In genomic region chr20:47356220-47356525, GRCh38 we compare ENCODE assay signal across 8 cellular contexts. TPM values are rescaled to one million over a fixed set of nuclear protein-coding genes. Genes with fewer than 3 reads are reported as not detected.
DNase-seq lines count a peak whose midpoint lies in the region; ATAC-seq, FAIRE-seq and TF ChIP-seq lines count a peak whose summit lies in the region.

No MANE protein-coding gene starts in this region.

- H3K4me3 ChIP-seq in HUES64 (ENCODE audit: low read length) (peak overlapping the region; percentile 35; the same call in 1 of the 2 replicates), bronchial epithelial cell (ENCODE audit: low read depth, low read length) (peak overlapping the region; percentile 17), muscle layer of colon (ENCODE audit: low read depth in 1 of 2, low read length in 2 of 2) (no peak overlapping the region)

- H3K36me3 ChIP-seq in HUES64 (ENCODE audit: insufficient read depth, low read length) = peaks cover 6% of the 10 kb centered on the region; the same call in 1 of the 2 replicates
- H3K36me3 ChIP-seq in bronchial epithelial cell (ENCODE audit: control insufficient read depth, insufficient read depth, low read length) = no peaks in the 10 kb centered on the region
- no peaks in the 10 kb centered on the region for H3K36me3 ChIP-seq in muscle layer of colon (ENCODE audit: insufficient read depth, low read length)

- no peak for FAIRE-seq in bronchial epithelial cell (lab: Jason Lieb, UNC)

- TF ChIP-seq CTCF in 22Rv1 (IDR thresholded peaks at IDR 0.05) (no peak), bronchial epithelial cell (IDR thresholded peaks at IDR 0.05; ENCODE audit: insufficient read depth, low read length, severe bottlenecking) (no peak)

- peaks cover 97% of the 10 kb centered on the region for H3K4me1 ChIP-seq in HUES64 (ENCODE audit: insufficient read depth, low read length)
- H3K4me1 ChIP-seq in muscle layer of colon (ENCODE audit: insufficient read depth, low read length) = peaks cover 97% of the 10 kb centered on the region

- ATAC-seq in sciatic nerve (no peak), HG03469 (IDR thresholded peaks at IDR 0.05; ENCODE audit: unreplicated experiment) (no peak)

- H3K9me3 ChIP-seq in HUES64 (ENCODE audit: insufficient read depth, low read depth, low read length) (no peaks in the 10 kb centered on the region), muscle layer of colon (ENCODE audit: low read length) (no peaks in the 10 kb centered on the region)

- DNase-seq in bronchial epithelial cell (ENCODE audit: low read depth) = no peak
- DNase-seq in sciatic nerve (ENCODE audit: low spot score) = no peak
- no peak for DNase-seq in NCI-H1092 (lab: John Stamatoyannopoulos, UW)
- DNase-seq in NCI-H1048 (lab: John Stamatoyannopoulos, UW) = no peak

- H3K27ac ChIP-seq in 22Rv1 = peak overlapping the region; percentile 100
- peak overlapping the region; percentile 99 for H3K27ac ChIP-seq in HUES64 (ENCODE audit: low read depth, low read length)
- peak overlapping the region; percentile 94 for H3K27ac ChIP-seq in muscle layer of colon (ENCODE audit: low read depth, low read length)

- peak overlapping the region; percentile 82 for H3K9ac ChIP-seq in HUES64 (ENCODE audit: low read depth, low read length)
- no peak overlapping the region for H3K9ac ChIP-seq in muscle layer of colon (ENCODE audit: low read length)

- intact Hi-C loops in sciatic nerve (cut with DNase I) = no loop called here

- H3K27me3 ChIP-seq in HUES64 (ENCODE audit: insufficient read depth, low read length) (no peaks in the 10 kb centered on the region), bronchial epithelial cell (ENCODE audit: control insufficient read depth, insufficient read depth, low read length) (no peaks in the 10 kb centered on the region), muscle layer of colon (ENCODE audit: control insufficient read depth in 1 of 2, insufficient read depth in 2 of 2, low read length in 2 of 2) (no peaks in the 10 kb centered on the region)

RNA-seq across cellular contexts. Expression of gene ZMYND8, which starts 0.3 kb away (rescaled TPM):
- polyA plus RNA-seq in HUES64 (2013, experiment 1 of 2) = 61.7 TPM
- polyA plus RNA-seq in HUES64 (2013, experiment 2 of 2) = 67.8 TPM
- total RNA-seq in bronchial epithelial cell (13.4 and 14.7 TPM in 2 replicates), sciatic nerve (49.3 TPM)

Comparison
In these comparisons a context has a peak if more than half of its experiments do, and no peak if none do; other contexts are left out.
1. H3K4me3 ChIP-seq: peak in HUES64 (single experiment) and bronchial epithelial cell (single experiment); none in muscle layer of colon (0 of 2).
2. Peak in every context shown above with its lines, with median percentiles within 50 percentile points of each other: H3K27ac ChIP-seq.